8 cellular contexts compared by ENCODE assay signal in genomic region chr22:19431641-19432091, GRCh38. TPM values are rescaled to one million over a fixed set of nuclear protein-coding genes. Genes with fewer than 3 reads are reported as not detected.
DNase-seq lines count a peak whose midpoint lies in the region; ATAC-seq and TF ChIP-seq lines count a peak whose summit lies in the region.

A gene with protein sequence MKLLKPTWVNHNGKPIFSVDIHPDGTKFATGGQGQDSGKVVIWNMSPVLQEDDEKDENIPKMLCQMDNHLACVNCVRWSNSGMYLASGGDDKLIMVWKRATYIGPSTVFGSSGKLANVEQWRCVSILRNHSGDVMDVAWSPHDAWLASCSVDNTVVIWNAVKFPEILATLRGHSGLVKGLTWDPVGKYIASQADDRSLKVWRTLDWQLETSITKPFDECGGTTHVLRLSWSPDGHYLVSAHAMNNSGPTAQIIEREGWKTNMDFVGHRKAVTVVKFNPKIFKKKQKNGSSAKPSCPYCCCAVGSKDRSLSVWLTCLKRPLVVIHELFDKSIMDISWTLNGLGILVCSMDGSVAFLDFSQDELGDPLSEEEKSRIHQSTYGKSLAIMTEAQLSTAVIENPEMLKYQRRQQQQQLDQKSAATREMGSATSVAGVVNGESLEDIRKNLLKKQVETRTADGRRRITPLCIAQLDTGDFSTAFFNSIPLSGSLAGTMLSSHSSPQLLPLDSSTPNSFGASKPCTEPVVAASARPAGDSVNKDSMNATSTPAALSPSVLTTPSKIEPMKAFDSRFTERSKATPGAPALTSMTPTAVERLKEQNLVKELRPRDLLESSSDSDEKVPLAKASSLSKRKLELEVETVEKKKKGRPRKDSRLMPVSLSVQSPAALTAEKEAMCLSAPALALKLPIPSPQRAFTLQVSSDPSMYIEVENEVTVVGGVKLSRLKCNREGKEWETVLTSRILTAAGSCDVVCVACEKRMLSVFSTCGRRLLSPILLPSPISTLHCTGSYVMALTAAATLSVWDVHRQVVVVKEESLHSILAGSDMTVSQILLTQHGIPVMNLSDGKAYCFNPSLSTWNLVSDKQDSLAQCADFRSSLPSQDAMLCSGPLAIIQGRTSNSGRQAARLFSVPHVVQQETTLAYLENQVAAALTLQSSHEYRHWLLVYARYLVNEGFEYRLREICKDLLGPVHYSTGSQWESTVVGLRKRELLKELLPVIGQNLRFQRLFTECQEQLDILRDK (minus strand): TSS chr22:19431733. CDS start chr22:19431476, 257 bp downstream.

- peak within 1 kb of the TSS; percentile 91 for H3K27ac ChIP-seq in WERI-Rb-1
- H3K27ac ChIP-seq in mammary epithelial cell (ENCODE audit: insufficient read depth, low read depth, low read length) = peak within 1 kb of the TSS; percentile 70

- CTCF ChIA-PET in mammary epithelial cell (lab: Charles Lee; ENCODE audit: low non-redundant PET) = no interaction called here

- peak; percentile 10 to 44 for DNase-seq in NCI-H187 (lab: John Stamatoyannopoulos, UW)
- DNase-seq in NCI-H187 treated with DMSO at 0.1 percent for 48 hours (lab: John Stamatoyannopoulos, UW) = no peak
- DNase-seq in NCI-H2081 (lab: John Stamatoyannopoulos, UW) = peak; percentile 73 to 81
- DNase-seq in WERI-Rb-1 = peak; percentile 76
- peak; percentile 79 for DNase-seq in mammary epithelial cell
- peak; percentile 80 for DNase-seq in inferior parietal cortex (ENCODE audit: extremely low spot score)
- DNase-seq in stimulated activated CD4-positive, alpha-beta T cell treated with anti-CD3 and anti-CD28 coated beads, Interleukin-12 subunit alpha, Interleukin-12 subunit beta, amount 100 ng/mL, for 4 hours = peak; percentile 84

- H3K4me2 ChIP-seq in mammary epithelial cell (ENCODE audit: insufficient read depth, low read depth, low read length) = peak within 1 kb of the TSS; percentile 94

- peak within 1 kb of the TSS; percentile 88 for H3K9ac ChIP-seq in mammary epithelial cell (ENCODE audit: insufficient read depth, low read length)

- H3K27me3 ChIP-seq in WERI-Rb-1 (ENCODE audit: insufficient read depth, low read depth, severe bottlenecking) (no peaks in the 10 kb centered on the region), mammary epithelial cell (ENCODE audit: insufficient read depth, low read length) (no peaks in the 10 kb centered on the region)

- in situ Hi-C loops in mammary epithelial cell (cut with MboI; ENCODE audit: low sequenced_read_pairs in 2 of 2) = no loop called here

- H3K4me3 ChIP-seq in WERI-Rb-1 (ENCODE audit: low read depth, low read length) = peak within 1 kb of the TSS; percentile 84
- H3K4me3 ChIP-seq in mammary epithelial cell (replicated peaks in 1 of 3; ENCODE audit: insufficient read depth in 1 of 3, low read depth in 2 of 3, low read length in 3 of 3) = peak within 1 kb of the TSS; percentile 70 to 97 (median 95)

- H3K9me3 ChIP-seq in WERI-Rb-1 (ENCODE audit: severe bottlenecking) (no peaks in the 10 kb centered on the region), mammary epithelial cell (replicated peaks; ENCODE audit: insufficient read depth, low read length) (no peaks in the 10 kb centered on the region)

- BruUV-seq in mammary epithelial cell (replicated peaks; lab: Mats Ljungman, UMichigan) = no TSS peak

- dilution Hi-C loops in mammary epithelial cell (cut with HindIII; ENCODE audit: low sequenced_read_pairs) = no loop called here

- intact Hi-C loops in mammary epithelial cell (cut with micrococcal nuclease) = loop anchor here (1.0 to 5.0 kb wide), 5 partner anchors 16 to 253 kb away; partner anchors contain the start of genes C22orf39, CDC45, CLTCL1 and SLC25A1

- peaks cover 55% of the 10 kb centered on the region for H3K79me2 ChIP-seq in mammary epithelial cell (ENCODE audit: insufficient read depth, low read length)

- no peak for TF ChIP-seq CTCF in WERI-Rb-1 (IDR thresholded peaks at IDR 0.05; ENCODE audit: low read depth, low read length)
- TF ChIP-seq CTCF in mammary epithelial cell (conservative IDR thresholded peaks at IDR 0.05 in 1 of 2, IDR thresholded peaks at IDR 0.05 in 1 of 2; ENCODE audit: extremely low read depth in 1 of 2, insufficient read depth in 1 of 2, low read depth in 1 of 2, low read length in 2 of 2) = no peak

- H3K36me3 ChIP-seq in WERI-Rb-1 (peaks cover 37% of the 10 kb centered on the region), mammary epithelial cell (ENCODE audit: insufficient read depth, low read length) (peaks cover 7% of the 10 kb centered on the region)

- 2% methylated on average over 13 of the region's 64 CpGs for WGBS in mammary epithelial cell (ENCODE audit: low coverage, missing lambda C conversion rate)

- peaks cover 17% of the 10 kb centered on the region for H3K4me1 ChIP-seq in mammary epithelial cell (ENCODE audit: insufficient read depth, low read length)

- peak; percentile 47 for ATAC-seq in HG02885 (IDR thresholded peaks at IDR 0.05; ENCODE audit: poor library complexity, unreplicated experiment)

- no peaks in the 10 kb centered on the region for H4K20me1 ChIP-seq in mammary epithelial cell (ENCODE audit: insufficient read depth, low read length)

- H2AFZ ChIP-seq in mammary epithelial cell (ENCODE audit: low read depth, low read length) = peak within 1 kb of the TSS; percentile 97

RNA-seq across cellular contexts. Expression of the gene that starts here (rescaled TPM):
- total RNA-seq in mammary epithelial cell = 10 to 100 TPM; 18.2 to 27.3 TPM
- polyA plus RNA-seq in mammary epithelial cell = 21.0 TPM
- 73.5 TPM for polyA minus RNA-seq in mammary epithelial cell
